Comparison of ENCODE assay signal across 1 cellular context in the genomic region with DNA sequence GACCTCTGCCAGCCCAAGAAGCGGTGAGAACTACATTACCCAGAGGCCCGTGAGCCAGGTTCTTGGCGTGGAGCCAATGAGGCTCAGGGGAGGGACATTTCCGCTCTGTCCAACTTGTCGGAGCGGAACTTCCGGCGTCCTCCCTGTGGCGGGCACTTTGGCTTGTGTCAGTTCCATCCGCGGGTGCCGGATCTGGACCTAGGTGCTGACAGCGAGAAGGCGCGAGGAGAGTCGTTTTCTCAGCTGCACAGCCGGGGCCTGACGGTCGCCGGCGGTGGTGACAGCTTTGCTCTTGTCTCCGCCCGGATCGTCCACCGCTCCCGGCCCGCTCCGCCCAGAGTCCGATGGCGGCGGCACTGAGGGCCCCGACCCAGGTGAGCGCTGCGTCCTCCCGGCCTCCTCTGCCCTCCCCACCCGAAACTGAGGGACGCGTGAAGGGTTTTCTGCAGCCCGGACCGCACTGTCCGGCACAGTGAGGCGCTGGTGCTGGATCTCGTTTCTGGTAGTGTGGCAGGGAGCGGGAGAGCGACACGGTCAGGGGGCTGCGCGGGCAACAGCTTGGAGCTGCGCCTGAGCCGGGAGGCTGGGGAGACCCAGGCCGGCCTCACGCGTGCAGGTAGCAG.
TF ChIP-seq lines count a peak whose summit lies in the region.

A gene (plus strand): TSS at position 125 of the 623 bp plus-strand sequence. CDS start 4,461 bp downstream, outside the sequence.

TF ChIP-seq in HepG2, 621 proteins besides CTCF, POLR2A, EP300 and RAD21 (continued from another document and continues in another):
- TF ChIP-seq, protein P1, sequence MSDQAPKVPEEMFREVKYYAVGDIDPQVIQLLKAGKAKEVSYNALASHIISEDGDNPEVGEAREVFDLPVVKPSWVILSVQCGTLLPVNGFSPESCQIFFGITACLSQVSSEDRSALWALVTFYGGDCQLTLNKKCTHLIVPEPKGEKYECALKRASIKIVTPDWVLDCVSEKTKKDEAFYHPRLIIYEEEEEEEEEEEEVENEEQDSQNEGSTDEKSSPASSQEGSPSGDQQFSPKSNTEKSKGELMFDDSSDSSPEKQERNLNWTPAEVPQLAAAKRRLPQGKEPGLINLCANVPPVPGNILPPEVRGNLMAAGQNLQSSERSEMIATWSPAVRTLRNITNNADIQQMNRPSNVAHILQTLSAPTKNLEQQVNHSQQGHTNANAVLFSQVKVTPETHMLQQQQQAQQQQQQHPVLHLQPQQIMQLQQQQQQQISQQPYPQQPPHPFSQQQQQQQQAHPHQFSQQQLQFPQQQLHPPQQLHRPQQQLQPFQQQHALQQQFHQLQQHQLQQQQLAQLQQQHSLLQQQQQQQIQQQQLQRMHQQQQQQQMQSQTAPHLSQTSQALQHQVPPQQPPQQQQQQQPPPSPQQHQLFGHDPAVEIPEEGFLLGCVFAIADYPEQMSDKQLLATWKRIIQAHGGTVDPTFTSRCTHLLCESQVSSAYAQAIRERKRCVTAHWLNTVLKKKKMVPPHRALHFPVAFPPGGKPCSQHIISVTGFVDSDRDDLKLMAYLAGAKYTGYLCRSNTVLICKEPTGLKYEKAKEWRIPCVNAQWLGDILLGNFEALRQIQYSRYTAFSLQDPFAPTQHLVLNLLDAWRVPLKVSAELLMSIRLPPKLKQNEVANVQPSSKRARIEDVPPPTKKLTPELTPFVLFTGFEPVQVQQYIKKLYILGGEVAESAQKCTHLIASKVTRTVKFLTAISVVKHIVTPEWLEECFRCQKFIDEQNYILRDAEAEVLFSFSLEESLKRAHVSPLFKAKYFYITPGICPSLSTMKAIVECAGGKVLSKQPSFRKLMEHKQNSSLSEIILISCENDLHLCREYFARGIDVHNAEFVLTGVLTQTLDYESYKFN (CRISPR knock-in tag; conservative IDR thresholded peaks at IDR 0.05): no peak
- TF ChIP-seq, protein P2, sequence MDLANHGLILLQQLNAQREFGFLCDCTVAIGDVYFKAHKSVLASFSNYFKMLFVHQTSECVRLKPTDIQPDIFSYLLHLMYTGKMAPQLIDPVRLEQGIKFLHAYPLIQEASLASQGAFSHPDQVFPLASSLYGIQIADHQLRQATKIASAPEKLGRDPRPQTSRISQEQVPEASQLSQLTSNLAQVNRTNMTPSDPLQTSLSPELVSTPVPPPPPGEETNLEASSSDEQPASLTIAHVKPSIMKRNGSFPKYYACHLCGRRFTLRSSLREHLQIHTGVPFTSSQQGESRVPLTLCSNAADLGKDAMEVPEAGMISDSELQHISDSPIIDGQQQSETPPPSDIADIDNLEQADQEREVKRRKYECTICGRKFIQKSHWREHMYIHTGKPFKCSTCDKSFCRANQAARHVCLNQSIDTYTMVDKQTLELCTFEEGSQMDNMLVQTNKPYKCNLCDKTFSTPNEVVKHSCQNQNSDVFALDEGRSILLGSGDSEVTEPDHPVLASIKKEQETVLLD (CRISPR knock-in tag; IDR thresholded peaks at IDR 0.05; ENCODE audit: low read depth): no peak
- peak; percentile 88 for TF ChIP-seq ELF1 (CRISPR knock-in tag; IDR thresholded peaks at IDR 0.05)
- TF ChIP-seq, protein P3, sequence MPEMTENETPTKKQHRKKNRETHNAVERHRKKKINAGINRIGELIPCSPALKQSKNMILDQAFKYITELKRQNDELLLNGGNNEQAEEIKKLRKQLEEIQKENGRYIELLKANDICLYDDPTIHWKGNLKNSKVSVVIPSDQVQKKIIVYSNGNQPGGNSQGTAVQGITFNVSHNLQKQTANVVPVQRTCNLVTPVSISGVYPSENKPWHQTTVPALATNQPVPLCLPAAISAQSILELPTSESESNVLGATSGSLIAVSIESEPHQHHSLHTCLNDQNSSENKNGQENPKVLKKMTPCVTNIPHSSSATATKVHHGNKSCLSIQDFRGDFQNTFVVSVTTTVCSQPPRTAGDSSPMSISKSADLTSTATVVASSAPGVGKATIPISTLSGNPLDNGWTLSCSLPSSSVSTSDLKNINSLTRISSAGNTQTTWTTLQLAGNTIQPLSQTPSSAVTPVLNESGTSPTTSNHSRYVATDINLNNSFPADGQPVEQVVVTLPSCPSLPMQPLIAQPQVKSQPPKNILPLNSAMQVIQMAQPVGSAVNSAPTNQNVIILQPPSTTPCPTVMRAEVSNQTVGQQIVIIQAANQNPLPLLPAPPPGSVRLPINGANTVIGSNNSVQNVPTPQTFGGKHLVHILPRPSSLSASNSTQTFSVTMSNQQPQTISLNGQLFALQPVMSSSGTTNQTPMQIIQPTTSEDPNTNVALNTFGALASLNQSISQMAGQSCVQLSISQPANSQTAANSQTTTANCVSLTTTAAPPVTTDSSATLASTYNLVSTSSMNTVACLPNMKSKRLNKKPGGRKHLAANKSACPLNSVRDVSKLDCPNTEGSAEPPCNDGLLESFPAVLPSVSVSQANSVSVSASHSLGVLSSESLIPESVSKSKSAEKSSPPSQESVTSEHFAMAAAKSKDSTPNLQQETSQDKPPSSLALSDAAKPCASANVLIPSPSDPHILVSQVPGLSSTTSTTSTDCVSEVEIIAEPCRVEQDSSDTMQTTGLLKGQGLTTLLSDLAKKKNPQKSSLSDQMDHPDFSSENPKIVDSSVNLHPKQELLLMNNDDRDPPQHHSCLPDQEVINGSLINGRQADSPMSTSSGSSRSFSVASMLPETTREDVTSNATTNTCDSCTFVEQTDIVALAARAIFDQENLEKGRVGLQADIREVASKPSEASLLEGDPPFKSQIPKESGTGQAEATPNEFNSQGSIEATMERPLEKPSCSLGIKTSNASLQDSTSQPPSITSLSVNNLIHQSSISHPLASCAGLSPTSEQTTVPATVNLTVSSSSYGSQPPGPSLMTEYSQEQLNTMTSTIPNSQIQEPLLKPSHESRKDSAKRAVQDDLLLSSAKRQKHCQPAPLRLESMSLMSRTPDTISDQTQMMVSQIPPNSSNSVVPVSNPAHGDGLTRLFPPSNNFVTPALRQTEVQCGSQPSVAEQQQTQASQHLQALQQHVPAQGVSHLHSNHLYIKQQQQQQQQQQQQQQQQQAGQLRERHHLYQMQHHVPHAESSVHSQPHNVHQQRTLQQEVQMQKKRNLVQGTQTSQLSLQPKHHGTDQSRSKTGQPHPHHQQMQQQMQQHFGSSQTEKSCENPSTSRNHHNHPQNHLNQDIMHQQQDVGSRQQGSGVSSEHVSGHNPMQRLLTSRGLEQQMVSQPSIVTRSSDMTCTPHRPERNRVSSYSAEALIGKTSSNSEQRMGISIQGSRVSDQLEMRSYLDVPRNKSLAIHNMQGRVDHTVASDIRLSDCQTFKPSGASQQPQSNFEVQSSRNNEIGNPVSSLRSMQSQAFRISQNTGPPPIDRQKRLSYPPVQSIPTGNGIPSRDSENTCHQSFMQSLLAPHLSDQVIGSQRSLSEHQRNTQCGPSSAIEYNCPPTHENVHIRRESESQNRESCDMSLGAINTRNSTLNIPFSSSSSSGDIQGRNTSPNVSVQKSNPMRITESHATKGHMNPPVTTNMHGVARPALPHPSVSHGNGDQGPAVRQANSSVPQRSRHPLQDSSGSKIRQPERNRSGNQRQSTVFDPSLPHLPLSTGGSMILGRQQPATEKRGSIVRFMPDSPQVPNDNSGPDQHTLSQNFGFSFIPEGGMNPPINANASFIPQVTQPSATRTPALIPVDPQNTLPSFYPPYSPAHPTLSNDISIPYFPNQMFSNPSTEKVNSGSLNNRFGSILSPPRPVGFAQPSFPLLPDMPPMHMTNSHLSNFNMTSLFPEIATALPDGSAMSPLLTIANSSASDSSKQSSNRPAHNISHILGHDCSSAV (CRISPR knock-in tag; IDR thresholded peaks at IDR 0.05; ENCODE audit: borderline replicate concordance): no peak
- TF ChIP-seq GABPB1 (CRISPR knock-in tag; IDR thresholded peaks at IDR 0.05): peak; percentile 99
- TF ChIP-seq, protein P4, sequence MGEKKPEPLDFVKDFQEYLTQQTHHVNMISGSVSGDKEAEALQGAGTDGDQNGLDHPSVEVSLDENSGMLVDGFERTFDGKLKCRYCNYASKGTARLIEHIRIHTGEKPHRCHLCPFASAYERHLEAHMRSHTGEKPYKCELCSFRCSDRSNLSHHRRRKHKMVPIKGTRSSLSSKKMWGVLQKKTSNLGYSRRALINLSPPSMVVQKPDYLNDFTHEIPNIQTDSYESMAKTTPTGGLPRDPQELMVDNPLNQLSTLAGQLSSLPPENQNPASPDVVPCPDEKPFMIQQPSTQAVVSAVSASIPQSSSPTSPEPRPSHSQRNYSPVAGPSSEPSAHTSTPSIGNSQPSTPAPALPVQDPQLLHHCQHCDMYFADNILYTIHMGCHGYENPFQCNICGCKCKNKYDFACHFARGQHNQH (CRISPR knock-in tag; IDR thresholded peaks at IDR 0.05): no peak; the same call in 1 of the 2 replicates
- TF ChIP-seq CENPX (CRISPR knock-in tag; IDR thresholded peaks at IDR 0.05): no peak
- TF ChIP-seq, protein P5, sequence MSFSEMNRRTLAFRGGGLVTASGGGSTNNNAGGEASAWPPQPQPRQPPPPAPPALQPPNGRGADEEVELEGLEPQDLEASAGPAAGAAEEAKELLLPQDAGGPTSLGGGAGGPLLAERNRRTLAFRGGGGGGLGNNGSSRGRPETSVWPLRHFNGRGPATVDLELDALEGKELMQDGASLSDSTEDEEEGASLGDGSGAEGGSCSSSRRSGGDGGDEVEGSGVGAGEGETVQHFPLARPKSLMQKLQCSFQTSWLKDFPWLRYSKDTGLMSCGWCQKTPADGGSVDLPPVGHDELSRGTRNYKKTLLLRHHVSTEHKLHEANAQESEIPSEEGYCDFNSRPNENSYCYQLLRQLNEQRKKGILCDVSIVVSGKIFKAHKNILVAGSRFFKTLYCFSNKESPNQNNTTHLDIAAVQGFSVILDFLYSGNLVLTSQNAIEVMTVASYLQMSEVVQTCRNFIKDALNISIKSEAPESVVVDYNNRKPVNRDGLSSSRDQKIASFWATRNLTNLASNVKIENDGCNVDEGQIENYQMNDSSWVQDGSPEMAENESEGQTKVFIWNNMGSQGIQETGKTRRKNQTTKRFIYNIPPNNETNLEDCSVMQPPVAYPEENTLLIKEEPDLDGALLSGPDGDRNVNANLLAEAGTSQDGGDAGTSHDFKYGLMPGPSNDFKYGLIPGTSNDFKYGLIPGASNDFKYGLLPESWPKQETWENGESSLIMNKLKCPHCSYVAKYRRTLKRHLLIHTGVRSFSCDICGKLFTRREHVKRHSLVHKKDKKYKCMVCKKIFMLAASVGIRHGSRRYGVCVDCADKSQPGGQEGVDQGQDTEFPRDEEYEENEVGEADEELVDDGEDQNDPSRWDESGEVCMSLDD (CRISPR knock-in tag; IDR thresholded peaks at IDR 0.05; ENCODE audit: borderline replicate concordance): no peak
- TF ChIP-seq BRD4 (CRISPR knock-in tag; IDR thresholded peaks at IDR 0.05): no peak
- no peak; the same call in 1 of the 2 replicates for TF ChIP-seq MIER3 (CRISPR knock-in tag; IDR thresholded peaks at IDR 0.05; ENCODE audit: borderline replicate concordance)
- TF ChIP-seq, protein P6, sequence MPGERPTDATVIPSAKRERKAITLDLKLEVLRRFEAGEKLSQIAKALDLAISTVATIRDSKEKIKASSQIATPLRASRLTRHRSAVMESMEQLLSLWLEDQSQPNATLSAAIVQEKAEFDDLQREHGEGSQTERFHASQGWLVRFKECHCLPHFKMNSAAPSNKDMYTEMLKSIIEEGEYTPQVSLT (CRISPR knock-in tag; IDR thresholded peaks at IDR 0.05; ENCODE audit: borderline replicate concordance, low read depth): no peak
- TF ChIP-seq, protein P7, sequence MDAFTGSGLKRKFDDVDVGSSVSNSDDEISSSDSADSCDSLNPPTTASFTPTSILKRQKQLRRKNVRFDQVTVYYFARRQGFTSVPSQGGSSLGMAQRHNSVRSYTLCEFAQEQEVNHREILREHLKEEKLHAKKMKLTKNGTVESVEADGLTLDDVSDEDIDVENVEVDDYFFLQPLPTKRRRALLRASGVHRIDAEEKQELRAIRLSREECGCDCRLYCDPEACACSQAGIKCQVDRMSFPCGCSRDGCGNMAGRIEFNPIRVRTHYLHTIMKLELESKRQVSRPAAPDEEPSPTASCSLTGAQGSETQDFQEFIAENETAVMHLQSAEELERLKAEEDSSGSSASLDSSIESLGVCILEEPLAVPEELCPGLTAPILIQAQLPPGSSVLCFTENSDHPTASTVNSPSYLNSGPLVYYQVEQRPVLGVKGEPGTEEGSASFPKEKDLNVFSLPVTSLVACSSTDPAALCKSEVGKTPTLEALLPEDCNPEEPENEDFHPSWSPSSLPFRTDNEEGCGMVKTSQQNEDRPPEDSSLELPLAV (CRISPR knock-in tag; conservative IDR thresholded peaks at IDR 0.05; ENCODE audit: low read depth): no peak
- no peak for TF ChIP-seq ZBTB7A (CRISPR knock-in tag; IDR thresholded peaks at IDR 0.05)
- TF ChIP-seq NR3C1 (CRISPR knock-in tag; IDR thresholded peaks at IDR 0.05): no peak
- no peak for TF ChIP-seq ZNF614 (CRISPR knock-in tag; IDR thresholded peaks at IDR 0.05; ENCODE audit: borderline replicate concordance)
- TF ChIP-seq, protein P8, sequence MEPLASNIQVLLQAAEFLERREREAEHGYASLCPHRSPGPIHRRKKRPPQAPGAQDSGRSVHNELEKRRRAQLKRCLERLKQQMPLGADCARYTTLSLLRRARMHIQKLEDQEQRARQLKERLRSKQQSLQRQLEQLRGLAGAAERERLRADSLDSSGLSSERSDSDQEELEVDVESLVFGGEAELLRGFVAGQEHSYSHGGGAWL (CRISPR knock-in tag; IDR thresholded peaks at IDR 0.05): no peak
- TF ChIP-seq HHEX (CRISPR knock-in tag; IDR thresholded peaks at IDR 0.05): no peak
- no peak for TF ChIP-seq ZNF256 (CRISPR knock-in tag; conservative IDR thresholded peaks at IDR 0.05)
- TF ChIP-seq HDAC1 (CRISPR knock-in tag; IDR thresholded peaks at IDR 0.05): peak; percentile 100
- TF ChIP-seq, protein P9, sequence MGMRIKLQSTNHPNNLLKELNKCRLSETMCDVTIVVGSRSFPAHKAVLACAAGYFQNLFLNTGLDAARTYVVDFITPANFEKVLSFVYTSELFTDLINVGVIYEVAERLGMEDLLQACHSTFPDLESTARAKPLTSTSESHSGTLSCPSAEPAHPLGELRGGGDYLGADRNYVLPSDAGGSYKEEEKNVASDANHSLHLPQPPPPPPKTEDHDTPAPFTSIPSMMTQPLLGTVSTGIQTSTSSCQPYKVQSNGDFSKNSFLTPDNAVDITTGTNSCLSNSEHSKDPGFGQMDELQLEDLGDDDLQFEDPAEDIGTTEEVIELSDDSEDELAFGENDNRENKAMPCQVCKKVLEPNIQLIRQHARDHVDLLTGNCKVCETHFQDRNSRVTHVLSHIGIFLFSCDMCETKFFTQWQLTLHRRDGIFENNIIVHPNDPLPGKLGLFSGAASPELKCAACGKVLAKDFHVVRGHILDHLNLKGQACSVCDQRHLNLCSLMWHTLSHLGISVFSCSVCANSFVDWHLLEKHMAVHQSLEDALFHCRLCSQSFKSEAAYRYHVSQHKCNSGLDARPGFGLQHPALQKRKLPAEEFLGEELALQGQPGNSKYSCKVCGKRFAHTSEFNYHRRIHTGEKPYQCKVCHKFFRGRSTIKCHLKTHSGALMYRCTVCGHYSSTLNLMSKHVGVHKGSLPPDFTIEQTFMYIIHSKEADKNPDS (CRISPR knock-in tag; IDR thresholded peaks at IDR 0.05): no peak
- no peak for TF ChIP-seq ZNF7 (CRISPR knock-in tag; IDR thresholded peaks at IDR 0.05)
- TF ChIP-seq, protein P10, sequence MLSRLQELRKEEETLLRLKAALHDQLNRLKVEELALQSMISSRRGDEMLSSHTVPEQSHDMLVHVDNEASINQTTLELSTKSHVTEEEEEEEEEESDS (CRISPR knock-in tag; IDR thresholded peaks at IDR 0.05; ENCODE audit: borderline replicate concordance): no peak
- no peak for TF ChIP-seq NFE2L2 (IDR thresholded peaks at IDR 0.05; ENCODE audit: low read length)
- no peak for TF ChIP-seq TP53 (CRISPR knock-in tag; conservative IDR thresholded peaks at IDR 0.05)
